Comparison of ENCODE assay signal across 2 cellular contexts in genomic region chr16:53220585-53220984, GRCh38.
TF ChIP-seq lines count a peak whose summit lies in the region.

No MANE protein-coding gene starts in this region.

TF ChIP-seq in GM23338, 12 proteins besides CTCF, POLR2A, EP300 and RAD21 (continued from another document):
- TF ChIP-seq EZH2 (IDR thresholded peaks at IDR 0.05; ENCODE audit: low read depth, unreplicated experiment): no peak

TF ChIP-seq in GM12878, 131 proteins besides CTCF, POLR2A, EP300 and RAD21 (continued from another document):
- TF ChIP-seq, protein P1, sequence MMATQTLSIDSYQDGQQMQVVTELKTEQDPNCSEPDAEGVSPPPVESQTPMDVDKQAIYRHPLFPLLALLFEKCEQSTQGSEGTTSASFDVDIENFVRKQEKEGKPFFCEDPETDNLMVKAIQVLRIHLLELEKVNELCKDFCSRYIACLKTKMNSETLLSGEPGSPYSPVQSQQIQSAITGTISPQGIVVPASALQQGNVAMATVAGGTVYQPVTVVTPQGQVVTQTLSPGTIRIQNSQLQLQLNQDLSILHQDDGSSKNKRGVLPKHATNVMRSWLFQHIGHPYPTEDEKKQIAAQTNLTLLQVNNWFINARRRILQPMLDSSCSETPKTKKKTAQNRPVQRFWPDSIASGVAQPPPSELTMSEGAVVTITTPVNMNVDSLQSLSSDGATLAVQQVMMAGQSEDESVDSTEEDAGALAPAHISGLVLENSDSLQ (IDR thresholded peaks at IDR 0.05): no peak
- TF ChIP-seq ASH2L (IDR thresholded peaks at IDR 0.05; ENCODE audit: borderline replicate concordance, low read depth): no peak
- no peak for TF ChIP-seq STAT1 (conservative IDR thresholded peaks at IDR 0.05)
- TF ChIP-seq, protein P2, sequence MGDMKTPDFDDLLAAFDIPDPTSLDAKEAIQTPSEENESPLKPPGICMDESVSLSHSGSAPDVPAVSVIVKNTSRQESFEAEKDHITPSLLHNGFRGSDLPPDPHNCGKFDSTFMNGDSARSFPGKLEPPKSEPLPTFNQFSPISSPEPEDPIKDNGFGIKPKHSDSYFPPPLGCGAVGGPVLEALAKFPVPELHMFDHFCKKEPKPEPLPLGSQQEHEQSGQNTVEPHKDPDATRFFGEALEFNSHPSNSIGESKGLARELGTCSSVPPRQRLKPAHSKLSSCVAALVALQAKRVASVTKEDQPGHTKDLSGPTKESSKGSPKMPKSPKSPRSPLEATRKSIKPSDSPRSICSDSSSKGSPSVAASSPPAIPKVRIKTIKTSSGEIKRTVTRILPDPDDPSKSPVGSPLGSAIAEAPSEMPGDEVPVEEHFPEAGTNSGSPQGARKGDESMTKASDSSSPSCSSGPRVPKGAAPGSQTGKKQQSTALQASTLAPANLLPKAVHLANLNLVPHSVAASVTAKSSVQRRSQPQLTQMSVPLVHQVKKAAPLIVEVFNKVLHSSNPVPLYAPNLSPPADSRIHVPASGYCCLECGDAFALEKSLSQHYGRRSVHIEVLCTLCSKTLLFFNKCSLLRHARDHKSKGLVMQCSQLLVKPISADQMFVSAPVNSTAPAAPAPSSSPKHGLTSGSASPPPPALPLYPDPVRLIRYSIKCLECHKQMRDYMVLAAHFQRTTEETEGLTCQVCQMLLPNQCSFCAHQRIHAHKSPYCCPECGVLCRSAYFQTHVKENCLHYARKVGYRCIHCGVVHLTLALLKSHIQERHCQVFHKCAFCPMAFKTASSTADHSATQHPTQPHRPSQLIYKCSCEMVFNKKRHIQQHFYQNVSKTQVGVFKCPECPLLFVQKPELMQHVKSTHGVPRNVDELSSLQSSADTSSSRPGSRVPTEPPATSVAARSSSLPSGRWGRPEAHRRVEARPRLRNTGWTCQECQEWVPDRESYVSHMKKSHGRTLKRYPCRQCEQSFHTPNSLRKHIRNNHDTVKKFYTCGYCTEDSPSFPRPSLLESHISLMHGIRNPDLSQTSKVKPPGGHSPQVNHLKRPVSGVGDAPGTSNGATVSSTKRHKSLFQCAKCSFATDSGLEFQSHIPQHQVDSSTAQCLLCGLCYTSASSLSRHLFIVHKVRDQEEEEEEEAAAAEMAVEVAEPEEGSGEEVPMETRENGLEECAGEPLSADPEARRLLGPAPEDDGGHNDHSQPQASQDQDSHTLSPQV (IDR thresholded peaks at IDR 0.05): no peak
- TF ChIP-seq SUPT20H (IDR thresholded peaks at IDR 0.05; ENCODE audit: borderline replicate concordance, control insufficient read depth, low read depth, low read length): no peak
- TF ChIP-seq E4F1 (IDR thresholded peaks at IDR 0.05; ENCODE audit: borderline replicate concordance, partially characterized antibody): no peak
- TF ChIP-seq IRF4 (IDR thresholded peaks at IDR 0.05; ENCODE audit: low read depth, low read length): no peak
